ENCODE assay signal across 18 cellular contexts in genomic region chr22:23815781-23816551, GRCh38. TPM values are rescaled to one million over a fixed set of nuclear protein-coding genes. Genes with fewer than 3 reads are reported as not detected.
DNase-seq lines count a peak whose midpoint lies in the region; ATAC-seq and TF ChIP-seq lines count a peak whose summit lies in the region.
"Had no signal": no experiment of that assay in that cellular context is flagged by ENCODE, and none has a peak within 500 bp of the region (broad histone marks: within the 10 kb centered on the region; RNA-seq: fewer than 3 reads in every experiment).

No MANE protein-coding gene starts in this region.

- no peak overlapping the region for H3K9ac ChIP-seq in SK-N-SH

- TF ChIP-seq RAD21 in SK-N-SH (IDR thresholded peaks at IDR 0.05; ENCODE audit: low read length) = no peak

- no peaks in the 10 kb centered on the region for H3K9me3 ChIP-seq in SK-N-SH
- H3K9me3 ChIP-seq: HAP-1, transverse colon had no signal

- 0 out of 2 replicates have a peak, but pooled peaks cover 3% of the 10 kb centered on the region for H3K79me2 ChIP-seq in SK-N-SH (ENCODE audit: insufficient read depth)
- H3K79me2 ChIP-seq: hepatocyte had no signal

- H3K36me3 ChIP-seq in SK-N-SH (replicated peaks in 1 of 2; ENCODE audit: control insufficient read depth in 1 of 2, insufficient read depth in 2 of 2, low read length in 1 of 2) = peaks cover 36 to 56% of the 10 kb centered on the region in 2 experiments

- DNase-seq in SK-N-SH (peak; percentile 5), medulla oblongata (ENCODE audit: extremely low spot score) (peak; percentile 56), HUDEP-2 (lab: John Stamatoyannopoulos, UW; ENCODE audit: unreplicated experiment in 76 of 76) (no peak), NCI-H1092 (lab: John Stamatoyannopoulos, UW) (no peak), cortex of kidney (lab: John Stamatoyannopoulos, UW) (no peak)
- DNase-seq: activated CD8-positive, alpha-beta T cell treated with anti-CD3 and anti-CD28 coated beads for 36 hours; CD4-positive, alpha-beta T cell; naive thymus-derived CD8-positive, alpha-beta T cell; stimulated activated CD4-positive, alpha-beta T cell treated with anti-CD3 and anti-CD28 coated beads, Interleukin-2, amount 100 ng/mL, for 48 hours; stimulated activated CD8-positive, alpha-beta memory T cell treated with anti-CD3 and anti-CD28 coated beads, Interleukin-4, amount 100 ng/mL, for 48 hours; transverse colon had no signal

- no peak overlapping the region for H3K4me3 ChIP-seq in SK-N-SH (ENCODE audit: low read depth in 2 of 2, low read length in 1 of 2)
- H3K4me3 ChIP-seq: HAP-1, hepatocyte, transverse colon had no signal

- H3K4me3 Mint-ChIP-seq in stimulated activated memory B cell treated with anti-CD40 and anti-IgM and Interleukin-4, amounts not matched to agents 10 μg/mL and 1 μg/mL and 100 μg/mL, for 72 hours = no peak overlapping the region
- H3K4me3 Mint-ChIP-seq: activated CD8-positive, alpha-beta T cell treated with anti-CD3 and anti-CD28 coated beads for 36 hours; CD4-positive, alpha-beta T cell; naive thymus-derived CD8-positive, alpha-beta T cell had no signal

- no peaks in the 10 kb centered on the region for H4K20me1 ChIP-seq in SK-N-SH (ENCODE audit: insufficient read depth)

- peaks cover 7% of the 10 kb centered on the region for H3F3A ChIP-seq in SK-N-SH (replicated peaks; ENCODE audit: insufficient read depth)

- H3K27me3 ChIP-seq in SK-N-SH (ENCODE audit: insufficient read depth) = no peaks in the 10 kb centered on the region
- H3K27me3 ChIP-seq: hepatocyte, transverse colon had no signal

- no peaks in the 10 kb centered on the region for H3K27me3 Mint-ChIP-seq in stimulated activated memory B cell treated with anti-CD40 and anti-IgM and Interleukin-4, amounts not matched to agents 10 μg/mL and 1 μg/mL and 100 μg/mL, for 72 hours
- H3K27me3 Mint-ChIP-seq: activated CD8-positive, alpha-beta T cell treated with anti-CD3 and anti-CD28 coated beads for 36 hours; CD4-positive, alpha-beta T cell; naive thymus-derived CD8-positive, alpha-beta T cell had no signal

- 79% methylated on average over 13 of the region's 14 CpGs for WGBS in SK-N-SH (ENCODE audit: low lambda C conversion rate)

- peaks cover 0 to 10% of the 10 kb centered on the region in 2 experiments; a peak in 1 of 4 replicates for H3K4me1 ChIP-seq in SK-N-SH (ENCODE audit: control insufficient read depth in 1 of 2, insufficient read depth in 2 of 2, low read depth in 1 of 2, low read length in 1 of 2)
- H3K4me1 ChIP-seq: HAP-1 had no signal

- H3K4me1 Mint-ChIP-seq in stimulated activated memory B cell treated with anti-CD40 and anti-IgM and Interleukin-4, amounts not matched to agents 10 μg/mL and 1 μg/mL and 100 μg/mL, for 72 hours = peaks cover 54% of the 10 kb centered on the region

- H3K27ac ChIP-seq in SK-N-SH (ENCODE audit: low read depth in 2 of 2, low read length in 1 of 2) (peak overlapping the region in 1 of 2 experiments; percentile 13; a peak in 1 of 4 replicates), cingulate gyrus (ENCODE audit: low read depth, low read length) (peak overlapping the region; percentile 80)
- H3K27ac ChIP-seq: 22Rv1, hepatocyte, transverse colon had no signal

- H3K9me2 ChIP-seq in SK-N-SH = no peaks in the 10 kb centered on the region

- CTCF ChIA-PET in SK-N-SH (lab: Yijun Ruan, JAX) = interaction anchor here (1.3 to 1.4 kb wide), 2 partner anchors 33 to 41 kb away, joined by 3 to 8 read pairs; partner anchors contain the start of gene SLC2A11

- no peaks in the 10 kb centered on the region for H3K9me3 Mint-ChIP-seq in stimulated activated memory B cell treated with anti-CD40 and anti-IgM and Interleukin-4, amounts not matched to agents 10 μg/mL and 1 μg/mL and 100 μg/mL, for 72 hours
- H3K9me3 Mint-ChIP-seq: activated CD8-positive, alpha-beta T cell treated with anti-CD3 and anti-CD28 coated beads for 36 hours; CD4-positive, alpha-beta T cell; naive thymus-derived CD8-positive, alpha-beta T cell had no signal

- H3K36me3 Mint-ChIP-seq in stimulated activated memory B cell treated with anti-CD40 and anti-IgM and Interleukin-4, amounts not matched to agents 10 μg/mL and 1 μg/mL and 100 μg/mL, for 72 hours = peaks cover 80% of the 10 kb centered on the region

- H2AFZ ChIP-seq in SK-N-SH (ENCODE audit: low read depth) = no peak overlapping the region
- H2AFZ ChIP-seq: hepatocyte had no signal

- POLR2A ChIA-PET in SK-N-SH (lab: Yijun Ruan, JAX) = no interaction called here

- no peak for TF ChIP-seq CTCF in SK-N-SH (IDR thresholded peaks at IDR 0.05)

- no peak overlapping the region for H3K4me2 ChIP-seq in SK-N-SH
- H3K4me2 ChIP-seq: hepatocyte had no signal

- TF ChIP-seq EP300 in SK-N-SH (IDR thresholded peaks at IDR 0.05; ENCODE audit: borderline replicate concordance in 1 of 2, low read depth in 1 of 2, low read length in 1 of 2) = no peak

- no peak; the same call in 1 of the 3 replicates for ATAC-seq in SK-N-SH treated with all-trans-retinoic acid at 6 μM for 48 hours
- ATAC-seq in stimulated activated memory B cell treated with anti-CD40 and anti-IgM and Interleukin-4, amounts not matched to agents 10 μg/mL and 1 μg/mL and 100 μg/mL, for 72 hours = no peak
- ATAC-seq: activated CD8-positive, alpha-beta T cell treated with anti-CD3 and anti-CD28 coated beads for 36 hours; naive thymus-derived CD8-positive, alpha-beta T cell; sciatic nerve had no signal

- peak overlapping the region; percentile 50 for H3K27ac Mint-ChIP-seq in stimulated activated memory B cell treated with anti-CD40 and anti-IgM and Interleukin-4, amounts not matched to agents 10 μg/mL and 1 μg/mL and 100 μg/mL, for 72 hours
- H3K27ac Mint-ChIP-seq: activated CD8-positive, alpha-beta T cell treated with anti-CD3 and anti-CD28 coated beads for 36 hours; CD4-positive, alpha-beta T cell had no signal

TF ChIP-seq in SK-N-SH, 30 proteins besides CTCF, POLR2A, EP300 and RAD21 (continues in another document):
- TF ChIP-seq GATA2 (CRISPR knock-in tag; IDR thresholded peaks at IDR 0.05) (no peak), SIN3A (IDR thresholded peaks at IDR 0.05; ENCODE audit: borderline replicate concordance, low read depth, low read length) (no peak), TAF1 (IDR thresholded peaks at IDR 0.05; ENCODE audit: borderline replicate concordance, low read depth, low read length) (no peak)
- TF ChIP-seq, protein P1, sequence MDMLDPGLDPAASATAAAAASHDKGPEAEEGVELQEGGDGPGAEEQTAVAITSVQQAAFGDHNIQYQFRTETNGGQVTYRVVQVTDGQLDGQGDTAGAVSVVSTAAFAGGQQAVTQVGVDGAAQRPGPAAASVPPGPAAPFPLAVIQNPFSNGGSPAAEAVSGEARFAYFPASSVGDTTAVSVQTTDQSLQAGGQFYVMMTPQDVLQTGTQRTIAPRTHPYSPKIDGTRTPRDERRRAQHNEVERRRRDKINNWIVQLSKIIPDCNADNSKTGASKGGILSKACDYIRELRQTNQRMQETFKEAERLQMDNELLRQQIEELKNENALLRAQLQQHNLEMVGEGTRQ (IDR thresholded peaks at IDR 0.05; ENCODE audit: borderline replicate concordance, low read depth, low read length) = no peak

TF ChIP-seq in SK-N-SH treated with all-trans-retinoic acid at 6 μM for 48 hours, 23 proteins besides CTCF, POLR2A, EP300 and RAD21 (continues in another document):
- TF ChIP-seq, protein P2, sequence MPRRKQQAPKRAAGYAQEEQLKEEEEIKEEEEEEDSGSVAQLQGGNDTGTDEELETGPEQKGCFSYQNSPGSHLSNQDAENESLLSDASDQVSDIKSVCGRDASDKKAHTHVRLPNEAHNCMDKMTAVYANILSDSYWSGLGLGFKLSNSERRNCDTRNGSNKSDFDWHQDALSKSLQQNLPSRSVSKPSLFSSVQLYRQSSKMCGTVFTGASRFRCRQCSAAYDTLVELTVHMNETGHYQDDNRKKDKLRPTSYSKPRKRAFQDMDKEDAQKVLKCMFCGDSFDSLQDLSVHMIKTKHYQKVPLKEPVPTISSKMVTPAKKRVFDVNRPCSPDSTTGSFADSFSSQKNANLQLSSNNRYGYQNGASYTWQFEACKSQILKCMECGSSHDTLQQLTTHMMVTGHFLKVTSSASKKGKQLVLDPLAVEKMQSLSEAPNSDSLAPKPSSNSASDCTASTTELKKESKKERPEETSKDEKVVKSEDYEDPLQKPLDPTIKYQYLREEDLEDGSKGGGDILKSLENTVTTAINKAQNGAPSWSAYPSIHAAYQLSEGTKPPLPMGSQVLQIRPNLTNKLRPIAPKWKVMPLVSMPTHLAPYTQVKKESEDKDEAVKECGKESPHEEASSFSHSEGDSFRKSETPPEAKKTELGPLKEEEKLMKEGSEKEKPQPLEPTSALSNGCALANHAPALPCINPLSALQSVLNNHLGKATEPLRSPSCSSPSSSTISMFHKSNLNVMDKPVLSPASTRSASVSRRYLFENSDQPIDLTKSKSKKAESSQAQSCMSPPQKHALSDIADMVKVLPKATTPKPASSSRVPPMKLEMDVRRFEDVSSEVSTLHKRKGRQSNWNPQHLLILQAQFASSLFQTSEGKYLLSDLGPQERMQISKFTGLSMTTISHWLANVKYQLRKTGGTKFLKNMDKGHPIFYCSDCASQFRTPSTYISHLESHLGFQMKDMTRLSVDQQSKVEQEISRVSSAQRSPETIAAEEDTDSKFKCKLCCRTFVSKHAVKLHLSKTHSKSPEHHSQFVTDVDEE (CRISPR knock-in tag; IDR thresholded peaks at IDR 0.05) = no peak
- no peak for TF ChIP-seq ISL1 (CRISPR knock-in tag; IDR thresholded peaks at IDR 0.05)

RNA-seq across cellular contexts. Expression of gene DERL3, which starts 22.8 kb away (rescaled TPM):
- polyA plus RNA-seq in SK-N-SH (2012; rRNA removed) = not detected in 2 replicates
- not detected in 2 replicates for polyA plus RNA-seq in SK-N-SH (2012; cell fraction: cytosol; rRNA removed)
- polyA plus RNA-seq in SK-N-SH (2012; cell fraction: nucleus; rRNA removed) = 0.01 TPM in 2 replicates
- polyA plus RNA-seq: naive thymus-derived CD8-positive, alpha-beta T cell had no signal

RNA-seq across cellular contexts. Expression of gene SMARCB1, which starts 29.2 kb away (rescaled TPM):
- 182 and 215 TPM in 2 replicates for polyA plus RNA-seq in SK-N-SH (2012; rRNA removed)
- polyA plus RNA-seq in SK-N-SH (2012; cell fraction: cytosol; rRNA removed) = 170 and 192 TPM in 2 replicates
- polyA plus RNA-seq in SK-N-SH (2012; cell fraction: nucleus; rRNA removed) = 113 and 134 TPM in 2 replicates

RNA-seq across cellular contexts. Expression of gene SLC2A11, which starts 41.7 kb away (rescaled TPM):
- 21.8 and 27.1 TPM in 2 replicates for polyA plus RNA-seq in SK-N-SH (2012; rRNA removed)
- polyA plus RNA-seq in SK-N-SH (2012; cell fraction: cytosol; rRNA removed) = 9.3 and 12.5 TPM in 2 replicates
- polyA plus RNA-seq in SK-N-SH (2012; cell fraction: nucleus; rRNA removed) = 68.9 and 85.4 TPM in 2 replicates

RNA-seq across cellular contexts. Expression of gene MMP11, which starts 43.3 kb away (rescaled TPM):
- 50.8 and 64.4 TPM in 2 replicates for polyA plus RNA-seq in SK-N-SH (2012; rRNA removed)
- 31.3 and 49.7 TPM in 2 replicates for polyA plus RNA-seq in SK-N-SH (2012; cell fraction: cytosol; rRNA removed)
- polyA plus RNA-seq in SK-N-SH (2012; cell fraction: nucleus; rRNA removed) = 48.3 and 75.0 TPM in 2 replicates

RNA-seq across cellular contexts. Expression of gene CHCHD10, which starts 48.2 kb away (rescaled TPM):
- polyA plus RNA-seq in SK-N-SH (2012; rRNA removed) = 27.7 and 70.1 TPM in 2 replicates
- 50.5 and 57.1 TPM in 2 replicates for polyA plus RNA-seq in SK-N-SH (2012; cell fraction: cytosol; rRNA removed)
- 31.9 and 32.3 TPM in 2 replicates for polyA plus RNA-seq in SK-N-SH (2012; cell fraction: nucleus; rRNA removed)

Comparison
In these comparisons a context has a peak if more than half of its experiments do, and no peak if none do; other contexts are left out.
1. DNase-seq: peak in SK-N-SH (single experiment) and medulla oblongata (single experiment); none in HUDEP-2 (0 of 76), NCI-H1092 (single experiment) and cortex of kidney (single experiment).